27 cellular contexts compared by ENCODE assay signal in the genomic region with DNA sequence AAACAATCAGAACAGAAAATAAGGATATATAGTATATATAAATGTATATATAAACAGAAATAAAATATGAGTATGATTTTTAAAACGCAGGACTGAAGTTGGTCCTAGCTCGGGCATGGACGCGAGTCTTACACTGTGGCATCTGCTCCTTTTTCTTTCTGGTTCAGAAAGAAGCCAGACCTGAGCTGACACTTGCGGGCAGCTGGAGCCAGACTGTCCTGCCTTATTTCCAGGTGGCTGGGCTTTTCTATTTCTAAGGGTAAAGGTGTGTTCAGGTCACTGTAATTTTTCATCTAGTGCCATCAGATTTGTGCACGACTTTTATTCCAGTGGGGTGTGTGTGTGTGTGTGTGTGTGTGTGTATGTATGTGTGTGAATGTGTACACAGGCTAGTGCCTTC.
"Had no signal": no experiment of that assay in that cellular context is flagged by ENCODE, and none has a peak within 500 bp of the region (broad histone marks: within the 10 kb centered on the region; RNA-seq: fewer than 3 reads in every experiment).

No MANE protein-coding gene starts in this region.

- DNase-seq: hypothalamus; immature natural killer cell; kidney; lower lobe of right lung; mammary epithelial cell; mesenchymal stem cell; naive thymus-derived CD8-positive, alpha-beta T cell; occipital lobe; retina; right lobe of liver; stimulated activated CD4-positive, alpha-beta T cell treated with anti-CD3 and anti-CD28 coated beads, Interleukin-1b, Interleukin-23, amount 100 ng/mL, for 48 hours; stimulated activated CD4-positive, alpha-beta T cell treated with anti-CD3 and anti-CD28 coated beads, Interleukin-2, amount 100 ng/mL, for 48 hours; stimulated activated CD4-positive, alpha-beta T cell treated with anti-CD3 and anti-CD28 coated beads, Interleukin-4, amount 100 ng/mL, for 4 hours; stimulated activated CD8-positive, alpha-beta memory T cell treated with anti-CD3 and anti-CD28 coated beads, Interleukin-4, amount 100 ng/mL, for 48 hours; stimulated activated naive CD4-positive, alpha-beta T cell treated with Interleukin-2 at 50 U/mL for 16 hours; stimulated activated naive CD8-positive, alpha-beta T cell treated with anti-CD3 and anti-CD28 coated beads, Interleukin-15, amount 100 ng/mL, for 72 hours; substantia nigra; uterus had no signal

- H3K27ac Mint-ChIP-seq: immature natural killer cell; naive thymus-derived CD8-positive, alpha-beta T cell; nephron; progenitor cell of endocrine pancreas; stimulated activated memory B cell treated with anti-CD40 and anti-IgM and Interleukin-4, amounts not matched to agents 10 μg/mL and 1 μg/mL and 100 μg/mL, for 72 hours; stimulated activated naive CD8-positive, alpha-beta T cell treated with anti-CD3 and anti-CD28 coated beads, Interleukin-15, amount 100 ng/mL, for 72 hours; type B pancreatic cell had no signal

- H3K9me3 ChIP-seq: lower lobe of right lung, neutrophil, right lobe of liver, tibial nerve, uterus had no signal

- H3K4me1 ChIP-seq: lower lobe of right lung, right lobe of liver, uterus had no signal

- H3K27ac ChIP-seq: lower lobe of right lung, neutrophil, right lobe of liver, tibial nerve, uterus had no signal

- H3K4me3 Mint-ChIP-seq: immature natural killer cell; naive thymus-derived CD8-positive, alpha-beta T cell; nephron; neural crest cell; stimulated activated memory B cell treated with anti-CD40 and anti-IgM and Interleukin-4, amounts not matched to agents 10 μg/mL and 1 μg/mL and 100 μg/mL, for 72 hours; stimulated activated naive CD8-positive, alpha-beta T cell treated with anti-CD3 and anti-CD28 coated beads, Interleukin-15, amount 100 ng/mL, for 72 hours; type B pancreatic cell had no signal

- ATAC-seq: lower lobe of right lung; naive thymus-derived CD8-positive, alpha-beta T cell; right lobe of liver; stimulated activated memory B cell treated with anti-CD40 and anti-IgM and Interleukin-4, amounts not matched to agents 10 μg/mL and 1 μg/mL and 100 μg/mL, for 72 hours; stimulated activated naive CD8-positive, alpha-beta T cell treated with anti-CD3 and anti-CD28 coated beads, Interleukin-15, amount 100 ng/mL, for 72 hours had no signal

- H3K36me3 Mint-ChIP-seq: immature natural killer cell; stimulated activated memory B cell treated with anti-CD40 and anti-IgM and Interleukin-4, amounts not matched to agents 10 μg/mL and 1 μg/mL and 100 μg/mL, for 72 hours; type B pancreatic cell had no signal

- H3K4me3 ChIP-seq: lower lobe of right lung, right lobe of liver, smooth muscle cell, tibial nerve, uterus had no signal

- H3K27me3 ChIP-seq: neutrophil, right lobe of liver, tibial nerve, uterus had no signal

- FAIRE-seq: islet of Langerhans, kidney had no signal

- H3K4me1 Mint-ChIP-seq: immature natural killer cell; naive thymus-derived CD8-positive, alpha-beta T cell; stimulated activated memory B cell treated with anti-CD40 and anti-IgM and Interleukin-4, amounts not matched to agents 10 μg/mL and 1 μg/mL and 100 μg/mL, for 72 hours; stimulated activated naive CD8-positive, alpha-beta T cell treated with anti-CD3 and anti-CD28 coated beads, Interleukin-15, amount 100 ng/mL, for 72 hours had no signal

- H3K9me3 Mint-ChIP-seq: nephron, neural crest cell, type B pancreatic cell had no signal

- H3K27me3 Mint-ChIP-seq: stimulated activated memory B cell treated with anti-CD40 and anti-IgM and Interleukin-4, amounts not matched to agents 10 μg/mL and 1 μg/mL and 100 μg/mL, for 72 hours; stimulated activated naive CD8-positive, alpha-beta T cell treated with anti-CD3 and anti-CD28 coated beads, Interleukin-15, amount 100 ng/mL, for 72 hours had no signal

- H3K36me3 ChIP-seq: lower lobe of right lung, neutrophil, right lobe of liver, tibial nerve, uterus had no signal
